25 cellular contexts compared by ENCODE assay signal in the genomic region with DNA sequence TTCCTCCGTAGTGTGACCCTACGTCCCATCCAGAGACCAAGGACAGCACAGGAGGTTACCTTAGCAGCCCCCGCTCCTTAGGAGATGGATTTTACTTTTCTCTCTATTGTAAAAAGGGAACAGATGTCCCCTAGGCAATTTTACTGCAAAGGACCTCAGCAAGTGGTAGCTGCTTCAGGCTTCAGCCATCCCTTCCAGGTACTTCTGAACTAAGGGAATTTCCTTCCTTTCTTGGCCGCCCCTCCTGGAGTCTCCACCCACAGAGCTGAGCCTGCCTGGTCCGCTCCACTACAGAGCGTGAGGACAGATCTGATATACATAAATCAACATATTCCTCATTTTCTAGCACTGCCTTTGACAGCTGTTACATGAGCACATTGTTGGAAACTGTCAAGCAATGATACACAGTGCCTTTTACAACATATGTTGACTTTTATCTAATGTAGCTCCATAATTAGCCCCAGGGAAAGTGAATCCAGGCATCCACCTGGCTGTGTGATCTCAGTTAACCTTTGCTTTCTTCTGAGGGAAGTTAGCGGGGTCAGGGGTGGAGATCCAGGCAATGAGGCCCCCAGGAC. TPM values are rescaled to one million over a fixed set of nuclear protein-coding genes. Genes with fewer than 3 reads are reported as not detected.
"Had no signal": no experiment of that assay in that cellular context is flagged by ENCODE, and none has a peak within 500 bp of the region (broad histone marks: within the 10 kb centered on the region; RNA-seq: fewer than 3 reads in every experiment).

No MANE protein-coding gene starts in this region.

- DNase-seq: activated CD4-positive, alpha-beta memory T cell treated with anti-CD3 and anti-CD28 coated beads, Interleukin-2, amount 10 ng/mL, durations not matched to agents 7 days and 5 days; activated CD4-positive, alpha-beta T cell treated with anti-CD3 and anti-CD28 coated beads for 36 hours; activated CD4-positive, alpha-beta T cell treated with anti-CD3 and anti-CD28 coated beads, Interleukin-2, amount 50 U/mL, for 1 hour; activated CD8-positive, alpha-beta memory T cell treated with anti-CD3 and anti-CD28 coated beads, Interleukin-2, amount 50 U/mL, for 48 hours; activated naive CD4-positive, alpha-beta T cell treated with anti-CD3 and anti-CD28 coated beads, Interleukin-2, amount 50 U/mL, for 16 hours; activated naive CD8-positive, alpha-beta T cell treated with anti-CD3 and anti-CD28 coated beads, Interleukin-2, amount 10 ng/mL, durations not matched to agents 7 days and 5 days; activated T-cell treated with anti-CD3 and anti-CD28 coated beads, Interleukin-2, amount 50 U/mL, for 1 hour; adrenal gland; cerebellar nuclear complex; KG1; NCI-H1048; NCI-H146; NCI-H2029 treated with DMSO at 0.1 percent for 48 hours; NCI-H2227 treated with DMSO at 0.1 percent for 48 hours; NCI-H82; NK-92 treated with Interleukin-12 subunit alpha and Interleukin-12 subunit beta, amount 100 ng/mL, for 24 hours; OCI-M1; Peyer's patch; Right ventricle myocardium superior; SJCRH30; SK-N-SH; T-helper 1 cell; WERI-Rb-1 had no signal

- H3K9ac ChIP-seq: SK-N-SH had no signal

- H3K36me3 ChIP-seq: adrenal gland, Peyer's patch, SJCRH30, WERI-Rb-1 had no signal

- H3K4me3 ChIP-seq: adrenal gland, Peyer's patch, SJCRH30 had no signal

- H3K4me2 ChIP-seq: SK-N-SH had no signal

- H3K9me3 ChIP-seq: adrenal gland, Peyer's patch, SJCRH30 had no signal

- H3K9me2 ChIP-seq: SK-N-SH had no signal

- H3K27me3 ChIP-seq: Peyer's patch had no signal

- H3K27ac ChIP-seq: adrenal gland, Peyer's patch, RWPE1, SJCRH30, WERI-Rb-1 had no signal

RNA-seq across cellular contexts. Expression of a gene that starts 52.0 kb away (rescaled TPM):
- polyA plus RNA-seq: adrenal gland, IgD-negative memory B cell, SK-N-SH had no signal
